26 cellular contexts compared by ENCODE assay signal in genomic region chr11:106384429-106384828, GRCh38.
DNase-seq lines count a peak whose midpoint lies in the region; TF ChIP-seq lines count a peak whose summit lies in the region.
"Had no signal": no experiment of that assay in that cellular context is flagged by ENCODE, and none has a peak within 500 bp of the region (broad histone marks: within the 10 kb centered on the region; RNA-seq: fewer than 3 reads in every experiment).

No MANE protein-coding gene starts in this region.

- in situ Hi-C loops in G401 (cut with HindIII; ENCODE audit: low sequenced_read_pairs): no loop called here

- H3K4me1 ChIP-seq in neural progenitor cell (peaks cover 20% of the 10 kb centered on the region), tibial artery (no peaks in the 10 kb centered on the region)

- no peaks in the 10 kb centered on the region for H3K36me3 Mint-ChIP-seq in neural progenitor cell
- H3K36me3 Mint-ChIP-seq: CD4-positive, CD25-positive, alpha-beta regulatory T cell had no signal

- H3K27me3 Mint-ChIP-seq in neural progenitor cell (ENCODE audit: insufficient read depth, low read depth): no peaks in the 10 kb centered on the region
- H3K27me3 Mint-ChIP-seq: CD4-positive, CD25-positive, alpha-beta regulatory T cell had no signal

- intact Hi-C loops in tibial artery (cut with DNase I; ENCODE audit: low total_unique reads): no loop called here

- H3K4me1 Mint-ChIP-seq in neural progenitor cell: peaks cover 6% of the 10 kb centered on the region
- H3K4me1 Mint-ChIP-seq: CD4-positive, CD25-positive, alpha-beta regulatory T cell had no signal

- H3F3A ChIP-seq in neural progenitor cell (ENCODE audit: low read depth): peaks cover 18% of the 10 kb centered on the region

- no peak overlapping the region for H2AFZ ChIP-seq in neural progenitor cell (replicated peaks)

- no peak overlapping the region for H3K9ac ChIP-seq in neural progenitor cell
- H3K9ac ChIP-seq: BLaER1 had no signal

- peak overlapping the region; percentile 46 for H3K4me2 ChIP-seq in neural progenitor cell
- H3K4me2 ChIP-seq: BLaER1 had no signal

- no peaks in the 10 kb centered on the region for H4K20me1 ChIP-seq in neural progenitor cell (ENCODE audit: low read depth)
- H4K20me1 ChIP-seq: BLaER1 had no signal

- no peaks in the 10 kb centered on the region for H3K9me3 ChIP-seq in neural progenitor cell (ENCODE audit: low read depth)
- no peaks in the 10 kb centered on the region for H3K9me3 ChIP-seq in tibial artery
- H3K9me3 ChIP-seq: BLaER1 had no signal

- no peaks in the 10 kb centered on the region for H3K27me3 ChIP-seq in neural progenitor cell
- H3K27me3 ChIP-seq in tibial artery: no peaks in the 10 kb centered on the region
- H3K27me3 ChIP-seq: BLaER1 had no signal

- peak overlapping the region; percentile 63 for H3K27ac ChIP-seq in neural progenitor cell
- no peak overlapping the region for H3K27ac ChIP-seq in tibial artery
- H3K27ac ChIP-seq: BLaER1, SK-N-MC had no signal

- TF ChIP-seq CTCF in neural progenitor cell (IDR thresholded peaks at IDR 0.05) (no peak), tibial artery (IDR thresholded peaks at IDR 0.05) (no peak)

- H3K4me3 Mint-ChIP-seq in neural progenitor cell: no peak overlapping the region
- H3K4me3 Mint-ChIP-seq: CD4-positive, CD25-positive, alpha-beta regulatory T cell had no signal

- DNase-seq in G401 (ENCODE audit: low spot score): peak; percentile 8
- peak; percentile 51 for DNase-seq in M059J (ENCODE audit: low read depth)
- DNase-seq in cerebellar cortex (ENCODE audit: low spot score): peak; percentile 34
- DNase-seq in neural progenitor cell (ENCODE audit: low spot score): no peak
- no peak for DNase-seq in COR-L47 (lab: John Stamatoyannopoulos, UW)
- DNase-seq in stimulated activated CD4-positive, alpha-beta T cell treated with anti-CD3 and anti-CD28 coated beads, Interleukin-4, amount 100 ng/mL, for 1 hour: no peak
- DNase-seq in tibial artery: no peak
- DNase-seq: ACHN; CD4-positive, CD25-positive, alpha-beta regulatory T cell; DMS53; GDM1; HCEC 1CT; KBM-7; MM.1S; NCI-H1048; NCI-H1417; NCI-H1694 treated with DMSO at 0.1 percent for 48 hours; NCI-H2081; NCI-H2171; NCI-H226; NCI-H510A; NCI-H69; SHP77 treated with DMSO at 0.1 percent for 48 hours had no signal

- no peaks in the 10 kb centered on the region for H3K79me2 ChIP-seq in neural progenitor cell (ENCODE audit: low read depth)

- H3K36me3 ChIP-seq in neural progenitor cell (no peaks in the 10 kb centered on the region), tibial artery (no peaks in the 10 kb centered on the region)
- H3K36me3 ChIP-seq: BLaER1 had no signal

- no peak overlapping the region for H3K4me3 ChIP-seq in neural progenitor cell
- no peak overlapping the region for H3K4me3 ChIP-seq in tibial artery
- H3K4me3 ChIP-seq: BLaER1, GM12878, SK-N-MC had no signal

- H3K9me3 Mint-ChIP-seq in neural progenitor cell: peaks cover 12% of the 10 kb centered on the region

- H3K27ac Mint-ChIP-seq in neural progenitor cell: no peak overlapping the region
- H3K27ac Mint-ChIP-seq: CD4-positive, CD25-positive, alpha-beta regulatory T cell had no signal

Comparison
In these comparisons a context has a peak if more than half of its experiments do, and no peak if none do; other contexts are left out.
1. DNase-seq: peak in G401 (single experiment), M059J (single experiment) and cerebellar cortex (single experiment); none in neural progenitor cell (single experiment), COR-L47 (single experiment), stimulated activated CD4-positive, alpha-beta T cell treated with anti-CD3 and anti-CD28 coated beads, Interleukin-4, amount 100 ng/mL, for 1 hour (single experiment) and tibial artery (0 of 2).